Comparison of ENCODE assay signal across 8 cellular contexts in genomic region chr5:175460560-175460959, GRCh38. TPM values are rescaled to one million over a fixed set of nuclear protein-coding genes. Genes with fewer than 3 reads are reported as not detected.
"Had no signal": no experiment of that assay in that cellular context is flagged by ENCODE, and none has a peak within 500 bp of the region (broad histone marks: within the 10 kb centered on the region; RNA-seq: fewer than 3 reads in every experiment).

No MANE protein-coding gene starts in this region.

- H3K36me3 Mint-ChIP-seq: IgD-negative memory B cell had no signal

- H3K4me3 ChIP-seq: GM23338 had no signal

- H3K9me3 Mint-ChIP-seq: H9 had no signal

- H3K27ac ChIP-seq: HL-60 had no signal

- H3K27ac Mint-ChIP-seq: GM23338, H9, IgD-negative memory B cell had no signal

- DNase-seq: H9, HCEC 1CT, KBM-7 had no signal

- H3K4me3 Mint-ChIP-seq: GM23338, H9, IgD-negative memory B cell had no signal

RNA-seq across cellular contexts. Expression of gene DRD1, which starts 16.6 kb away (rescaled TPM):
- total RNA-seq: H9, HepG2, HT1080 had no signal
